ENCODE assay signal across 12 cellular contexts in the genomic region with DNA sequence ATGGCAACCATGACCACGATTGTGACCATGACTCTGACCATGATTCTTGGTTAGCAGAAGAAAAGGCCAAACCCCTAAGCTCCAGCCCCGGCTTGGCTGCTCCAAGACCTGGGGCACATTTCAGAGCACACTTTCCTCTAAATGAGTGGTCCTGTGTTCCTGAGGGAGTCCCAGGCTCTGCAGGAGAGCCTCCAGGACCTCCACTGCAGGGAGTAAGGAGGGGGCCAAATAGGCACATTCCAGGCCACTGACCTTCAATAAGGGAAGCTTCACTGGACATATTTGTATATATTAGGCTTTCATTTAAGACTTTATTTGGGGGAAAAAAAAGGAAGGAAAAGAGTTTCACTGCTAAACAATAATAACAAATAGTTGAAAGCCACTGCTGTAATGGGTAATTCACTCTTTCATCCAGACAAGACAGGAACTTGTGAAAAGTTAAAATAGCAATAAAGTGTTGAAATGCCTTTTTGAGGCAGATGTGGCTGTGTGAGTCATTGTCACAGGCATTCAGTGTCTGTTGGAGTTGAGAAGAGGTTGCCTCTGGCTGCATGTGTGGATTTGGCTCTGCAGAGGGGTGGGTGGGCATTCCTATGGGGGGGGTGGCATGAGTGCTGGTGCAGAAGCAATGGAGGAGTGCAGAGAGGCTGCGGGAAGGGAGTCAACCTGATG.
DNase-seq lines count a peak whose midpoint lies in the region; ATAC-seq, FAIRE-seq and TF ChIP-seq lines count a peak whose summit lies in the region.
"Had no signal": no experiment of that assay in that cellular context is flagged by ENCODE, and none has a peak within 500 bp of the region (broad histone marks: within the 10 kb centered on the region; RNA-seq: fewer than 3 reads in every experiment).

No MANE protein-coding gene starts in this region.

- no peak overlapping the region for H2AFZ ChIP-seq in HepG2 (ENCODE audit: low read length)

- H3K9ac ChIP-seq in HepG2 (ENCODE audit: insufficient read depth, low read depth, low read length): no peak overlapping the region

- TF ChIP-seq EP300 in HepG2 (IDR thresholded peaks at IDR 0.05; ENCODE audit: low read depth in 2 of 2, low read length in 2 of 2) (no peak), HepG2 (CRISPR knock-in tag; IDR thresholded peaks at IDR 0.05; ENCODE audit: borderline replicate concordance) (no peak)

- no peak for TF ChIP-seq RAD21 in HepG2 (CRISPR knock-in tag; IDR thresholded peaks at IDR 0.05)

- FAIRE-seq in HepG2 (lab: Jason Lieb, UNC): no peak

- H4K20me1 ChIP-seq in HepG2 (ENCODE audit: insufficient read depth, low read length): no peaks in the 10 kb centered on the region

- H3K79me2 ChIP-seq in HepG2 (ENCODE audit: insufficient read depth, low read length): no peaks in the 10 kb centered on the region

- H3K4me3 Mint-ChIP-seq in activated naive CD8-positive, alpha-beta T cell treated with anti-CD3 and anti-CD28 coated beads, Interleukin-2, amount 50 U/mL, for 24 hours: no peak overlapping the region
- H3K4me3 Mint-ChIP-seq in endothelial cell (ENCODE audit: unreplicated experiment): no peak overlapping the region
- no peak overlapping the region for H3K4me3 Mint-ChIP-seq in CD4-positive, alpha-beta memory T cell

- H3K27me3 Mint-ChIP-seq in activated naive CD8-positive, alpha-beta T cell treated with anti-CD3 and anti-CD28 coated beads, Interleukin-2, amount 50 U/mL, for 24 hours: no peaks in the 10 kb centered on the region
- peaks cover 3% of the 10 kb centered on the region for H3K27me3 Mint-ChIP-seq in endothelial cell (ENCODE audit: unreplicated experiment)
- H3K27me3 Mint-ChIP-seq in CD4-positive, alpha-beta memory T cell: no peaks in the 10 kb centered on the region

- H3K9me3 Mint-ChIP-seq in activated naive CD8-positive, alpha-beta T cell treated with anti-CD3 and anti-CD28 coated beads, Interleukin-2, amount 50 U/mL, for 24 hours: peaks cover 7% of the 10 kb centered on the region
- H3K9me3 Mint-ChIP-seq in endothelial cell (ENCODE audit: unreplicated experiment): no peaks in the 10 kb centered on the region
- H3K9me3 Mint-ChIP-seq in CD4-positive, alpha-beta memory T cell: peaks cover 3 to 19% (median 13%) of the 10 kb centered on the region in 8 donors

- H3K9me3 ChIP-seq in right lobe of liver: no peaks in the 10 kb centered on the region
- no peaks in the 10 kb centered on the region for H3K9me3 ChIP-seq in HepG2 (ENCODE audit: low read length)
- H3K9me3 ChIP-seq in CD4-positive, alpha-beta memory T cell (ENCODE audit: control insufficient read depth in 1 of 2, low read length in 2 of 2): no peaks in the 10 kb centered on the region
- H3K9me3 ChIP-seq: thoracic aorta had no signal

- H3K36me3 ChIP-seq in right lobe of liver (no peaks in the 10 kb centered on the region), HepG2 (replicated peaks in 1 of 2; ENCODE audit: control insufficient read depth in 1 of 2, insufficient read depth in 2 of 2, low read length in 2 of 2) (no peaks in the 10 kb centered on the region)
- H3K36me3 ChIP-seq in CD4-positive, alpha-beta memory T cell (ENCODE audit: insufficient read depth, low read length): no peaks in the 10 kb centered on the region

- H3K27ac ChIP-seq in right lobe of liver: no peak overlapping the region
- no peak overlapping the region for H3K27ac ChIP-seq in HepG2 (ENCODE audit: extremely low read length, insufficient read depth, low read length)
- H3K27ac ChIP-seq in CD4-positive, alpha-beta memory T cell (ENCODE audit: low read depth, low read length): no peak overlapping the region

- BruUV-seq in HepG2 (replicated peaks; lab: Mats Ljungman, UMichigan): no TSS peak

- no peak overlapping the region for H3K27ac Mint-ChIP-seq in activated naive CD8-positive, alpha-beta T cell treated with anti-CD3 and anti-CD28 coated beads, Interleukin-2, amount 50 U/mL, for 24 hours
- no peak overlapping the region for H3K27ac Mint-ChIP-seq in endothelial cell (ENCODE audit: unreplicated experiment)
- no peak overlapping the region for H3K27ac Mint-ChIP-seq in CD4-positive, alpha-beta memory T cell

- no peaks in the 10 kb centered on the region for H3K27me3 ChIP-seq in right lobe of liver
- H3K27me3 ChIP-seq in HepG2 (ENCODE audit: control insufficient read depth in 1 of 2, insufficient read depth in 2 of 2, low read length in 2 of 2): peaks cover 1 to 20% of the 10 kb centered on the region in 2 experiments; a peak in 3 of 5 replicates
- H3K27me3 ChIP-seq in CD4-positive, alpha-beta memory T cell (ENCODE audit: insufficient read depth, low read length): no peaks in the 10 kb centered on the region
- H3K27me3 ChIP-seq: esophagus squamous epithelium had no signal

- intact Hi-C loops in right lobe of liver (cut with DNase I) (no loop called here), HepG2 (cut with micrococcal nuclease; ENCODE audit: unreplicated experiment) (no loop called here)
- intact Hi-C loops in CD4-positive, alpha-beta memory T cell (cut with micrococcal nuclease): no loop called here

- CTCF ChIA-PET in HepG2 (lab: Yijun Ruan, JAX; ENCODE audit: low intra/inter-chr PET ratio, low total read pairs): no interaction called here
- CTCF ChIA-PET in CD4-positive, alpha-beta memory T cell (lab: Charles Lee; ENCODE audit: partially characterized antibody): no interaction called here

- TF ChIP-seq POLR2A in right lobe of liver (IDR thresholded peaks at IDR 0.05) (no peak), HepG2 (IDR thresholded peaks at IDR 0.05; ENCODE audit: insufficient read depth in 1 of 2, low read depth in 2 of 2, low read length in 2 of 2) (no peak)

- peaks cover 4% of the 10 kb centered on the region for H3K36me3 Mint-ChIP-seq in activated naive CD8-positive, alpha-beta T cell treated with anti-CD3 and anti-CD28 coated beads, Interleukin-2, amount 50 U/mL, for 24 hours (ENCODE audit: low read depth)
- H3K36me3 Mint-ChIP-seq in endothelial cell (ENCODE audit: low read depth, unreplicated experiment): peaks cover 27% of the 10 kb centered on the region
- peaks cover 3 to 8% of the 10 kb centered on the region in 2 donors for H3K36me3 Mint-ChIP-seq in CD4-positive, alpha-beta memory T cell

- no peak for DNase-seq in right lobe of liver
- DNase-seq in HepG2 (ENCODE audit: low spot score): no peak
- no peak for DNase-seq in activated naive CD8-positive, alpha-beta T cell treated with anti-CD3 and anti-CD28 coated beads, Interleukin-2, amount 50 U/mL, for 24 hours
- peak; percentile 96 for DNase-seq in islet precursor cell
- DNase-seq in endothelial cell (ENCODE audit: low spot score): no peak
- DNase-seq in CD4-positive, alpha-beta memory T cell: no peak
- no peak for DNase-seq in NCI-H187 (lab: John Stamatoyannopoulos, UW)
- DNase-seq: activated CD4-positive, alpha-beta T cell treated with anti-CD3 and anti-CD28 coated beads, Interleukin-2, amount 50 U/mL, for 4 hours; COR-L47; esophagus squamous epithelium had no signal

- WGBS in right lobe of liver (ENCODE audit: insufficient coverage, low coverage, low lambda C conversion rate, missing lambda C conversion rate): 43% methylated on average over 2 of the region's 3 CpGs
- 24% methylated on average over 3 of the region's 3 CpGs for WGBS in HepG2 (ENCODE audit: low lambda C conversion rate)

- H3K4me2 ChIP-seq in HepG2 (ENCODE audit: low read depth, low read length): no peak overlapping the region

- peaks cover 14% of the 10 kb centered on the region for H3K4me1 Mint-ChIP-seq in activated naive CD8-positive, alpha-beta T cell treated with anti-CD3 and anti-CD28 coated beads, Interleukin-2, amount 50 U/mL, for 24 hours
- H3K4me1 Mint-ChIP-seq in endothelial cell (ENCODE audit: unreplicated experiment): no peaks in the 10 kb centered on the region
- H3K4me1 Mint-ChIP-seq in CD4-positive, alpha-beta memory T cell: peaks cover 7 to 18% (median 12%) of the 10 kb centered on the region in 4 donors

- POLR2A ChIA-PET in HepG2 (lab: Yijun Ruan, JAX): no interaction called here
- POLR2A ChIA-PET in CD4-positive, alpha-beta memory T cell (lab: Charles Lee; ENCODE audit: partially characterized antibody): no interaction called here

- no peaks in the 10 kb centered on the region for H3K4me1 ChIP-seq in right lobe of liver
- H3K4me1 ChIP-seq in HepG2 (ENCODE audit: insufficient read depth, low read length): no peaks in the 10 kb centered on the region
- no peaks in the 10 kb centered on the region for H3K4me1 ChIP-seq in CD4-positive, alpha-beta memory T cell (ENCODE audit: insufficient read depth, low read length)

- TF ChIP-seq CTCF in right lobe of liver (IDR thresholded peaks at IDR 0.05) (no peak), HepG2 (CRISPR knock-in tag; IDR thresholded peaks at IDR 0.05) (no peak), endothelial cell (IDR thresholded peaks at IDR 0.05; ENCODE audit: unreplicated experiment) (no peak)

- peak; percentile 24 to 71 (median 41) for ATAC-seq in right lobe of liver
- ATAC-seq in HepG2: no peak
- peak; percentile 29 for ATAC-seq in activated naive CD8-positive, alpha-beta T cell treated with anti-CD3 and anti-CD28 coated beads, Interleukin-2, amount 50 U/mL, for 24 hours
- ATAC-seq in HG03045 (IDR thresholded peaks at IDR 0.05; ENCODE audit: unreplicated experiment): no peak

- in situ Hi-C loops in HepG2 (cut with HindIII; ENCODE audit: extremely low pct_ligation_motif_present, low pct_unique_long_range_greater_than_20kb): no loop called here

- H3K4me3 ChIP-seq in right lobe of liver: no peak overlapping the region
- H3K4me3 ChIP-seq in HepG2 (replicated peaks in 1 of 3; ENCODE audit: insufficient read depth in 1 of 3, low read depth in 2 of 3, low read length in 3 of 3): no peak overlapping the region
- no peak overlapping the region for H3K4me3 ChIP-seq in CD4-positive, alpha-beta memory T cell (ENCODE audit: low read length in 2 of 2)
- H3K4me3 ChIP-seq: esophagus squamous epithelium, thoracic aorta had no signal

TF ChIP-seq in HepG2, 621 proteins besides CTCF, POLR2A, EP300 and RAD21 (continues in another document):
- TF ChIP-seq MIER3 (CRISPR knock-in tag; IDR thresholded peaks at IDR 0.05; ENCODE audit: borderline replicate concordance): no peak
- no peak for TF ChIP-seq KLF12 (CRISPR knock-in tag; IDR thresholded peaks at IDR 0.05; ENCODE audit: borderline replicate concordance)
- no peak for TF ChIP-seq RFXANK (CRISPR knock-in tag; IDR thresholded peaks at IDR 0.05)
- no peak for TF ChIP-seq SMYD3 (CRISPR knock-in tag; IDR thresholded peaks at IDR 0.05)
- TF ChIP-seq YY1 (IDR thresholded peaks at IDR 0.05; ENCODE audit: insufficient read depth, insufficient replicate concordance, low read depth, low read length): no peak
- TF ChIP-seq EED (CRISPR knock-in tag; IDR thresholded peaks at IDR 0.05): no peak
- TF ChIP-seq ZNF180 (CRISPR knock-in tag; IDR thresholded peaks at IDR 0.05; ENCODE audit: borderline replicate concordance, low read depth): no peak
- no peak for TF ChIP-seq RFXAP (CRISPR knock-in tag; IDR thresholded peaks at IDR 0.05; ENCODE audit: borderline replicate concordance)
- TF ChIP-seq JUNB (CRISPR knock-in tag; IDR thresholded peaks at IDR 0.05; ENCODE audit: borderline replicate concordance): no peak
- no peak for TF ChIP-seq GATA4 (IDR thresholded peaks at IDR 0.05; ENCODE audit: borderline replicate concordance, low read depth)

Comparison
In these comparisons a context has a peak if more than half of its experiments do, and no peak if none do; other contexts are left out.
1. ATAC-seq: peak in right lobe of liver (4 of 4) and activated naive CD8-positive, alpha-beta T cell treated with anti-CD3 and anti-CD28 coated beads, Interleukin-2, amount 50 U/mL, for 24 hours (single experiment); none in HepG2 (single experiment) and HG03045 (single experiment).